Comparison of ENCODE assay signal across 1 cellular context in the genomic region with DNA sequence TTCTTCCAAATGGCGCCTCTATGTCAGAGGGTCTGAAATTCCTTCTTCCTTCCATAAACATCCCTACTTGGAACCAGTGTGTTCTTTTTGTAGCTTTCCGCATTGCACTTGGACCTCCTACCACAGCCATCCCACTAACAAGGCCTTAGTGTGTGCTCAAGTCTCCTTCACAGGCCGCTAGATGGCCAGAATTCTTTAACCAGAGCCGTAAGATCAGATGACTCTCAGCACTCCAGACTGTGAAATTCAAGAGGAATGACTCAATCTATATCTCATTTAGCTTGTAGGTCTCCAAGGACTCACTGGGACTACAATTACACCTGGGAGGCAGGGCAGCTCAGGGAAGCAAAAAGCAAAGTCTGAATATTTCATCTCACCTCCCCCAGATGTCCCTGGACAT.
TF ChIP-seq lines count a peak whose summit lies in the region.

No MANE protein-coding gene starts in this region.

TF ChIP-seq in HepG2, 621 proteins besides CTCF, POLR2A, EP300 and RAD21:
- no peak for TF ChIP-seq SP1 (IDR thresholded peaks at IDR 0.05)
- TF ChIP-seq SP1 (CRISPR knock-in tag; IDR thresholded peaks at IDR 0.05), result no peak
- TF ChIP-seq KDM2A (CRISPR knock-in tag; IDR thresholded peaks at IDR 0.05; ENCODE audit: borderline replicate concordance, low read depth), result no peak
- TF ChIP-seq SNRNP70 (IDR thresholded peaks at IDR 0.05; ENCODE audit: low read depth, low read length), result no peak
- no peak for TF ChIP-seq IRF2 (CRISPR knock-in tag; IDR thresholded peaks at IDR 0.05)
- TF ChIP-seq, protein P1, sequence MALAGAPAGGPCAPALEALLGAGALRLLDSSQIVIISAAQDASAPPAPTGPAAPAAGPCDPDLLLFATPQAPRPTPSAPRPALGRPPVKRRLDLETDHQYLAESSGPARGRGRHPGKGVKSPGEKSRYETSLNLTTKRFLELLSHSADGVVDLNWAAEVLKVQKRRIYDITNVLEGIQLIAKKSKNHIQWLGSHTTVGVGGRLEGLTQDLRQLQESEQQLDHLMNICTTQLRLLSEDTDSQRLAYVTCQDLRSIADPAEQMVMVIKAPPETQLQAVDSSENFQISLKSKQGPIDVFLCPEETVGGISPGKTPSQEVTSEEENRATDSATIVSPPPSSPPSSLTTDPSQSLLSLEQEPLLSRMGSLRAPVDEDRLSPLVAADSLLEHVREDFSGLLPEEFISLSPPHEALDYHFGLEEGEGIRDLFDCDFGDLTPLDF (CRISPR knock-in tag; IDR thresholded peaks at IDR 0.05), result no peak
- no peak for TF ChIP-seq ERF (CRISPR knock-in tag; IDR thresholded peaks at IDR 0.05)
- no peak for TF ChIP-seq FLYWCH1 (CRISPR knock-in tag; IDR thresholded peaks at IDR 0.05)
- TF ChIP-seq, protein P2, sequence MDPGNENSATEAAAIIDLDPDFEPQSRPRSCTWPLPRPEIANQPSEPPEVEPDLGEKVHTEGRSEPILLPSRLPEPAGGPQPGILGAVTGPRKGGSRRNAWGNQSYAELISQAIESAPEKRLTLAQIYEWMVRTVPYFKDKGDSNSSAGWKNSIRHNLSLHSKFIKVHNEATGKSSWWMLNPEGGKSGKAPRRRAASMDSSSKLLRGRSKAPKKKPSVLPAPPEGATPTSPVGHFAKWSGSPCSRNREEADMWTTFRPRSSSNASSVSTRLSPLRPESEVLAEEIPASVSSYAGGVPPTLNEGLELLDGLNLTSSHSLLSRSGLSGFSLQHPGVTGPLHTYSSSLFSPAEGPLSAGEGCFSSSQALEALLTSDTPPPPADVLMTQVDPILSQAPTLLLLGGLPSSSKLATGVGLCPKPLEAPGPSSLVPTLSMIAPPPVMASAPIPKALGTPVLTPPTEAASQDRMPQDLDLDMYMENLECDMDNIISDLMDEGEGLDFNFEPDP (CRISPR knock-in tag; conservative IDR thresholded peaks at IDR 0.05), result no peak
- no peak for TF ChIP-seq ZNF234 (CRISPR knock-in tag; conservative IDR thresholded peaks at IDR 0.05)
- no peak for TF ChIP-seq SALL2 (CRISPR knock-in tag; IDR thresholded peaks at IDR 0.05)
- TF ChIP-seq, protein P3, sequence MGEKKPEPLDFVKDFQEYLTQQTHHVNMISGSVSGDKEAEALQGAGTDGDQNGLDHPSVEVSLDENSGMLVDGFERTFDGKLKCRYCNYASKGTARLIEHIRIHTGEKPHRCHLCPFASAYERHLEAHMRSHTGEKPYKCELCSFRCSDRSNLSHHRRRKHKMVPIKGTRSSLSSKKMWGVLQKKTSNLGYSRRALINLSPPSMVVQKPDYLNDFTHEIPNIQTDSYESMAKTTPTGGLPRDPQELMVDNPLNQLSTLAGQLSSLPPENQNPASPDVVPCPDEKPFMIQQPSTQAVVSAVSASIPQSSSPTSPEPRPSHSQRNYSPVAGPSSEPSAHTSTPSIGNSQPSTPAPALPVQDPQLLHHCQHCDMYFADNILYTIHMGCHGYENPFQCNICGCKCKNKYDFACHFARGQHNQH (CRISPR knock-in tag; IDR thresholded peaks at IDR 0.05), result no peak
- TF ChIP-seq, protein P4, sequence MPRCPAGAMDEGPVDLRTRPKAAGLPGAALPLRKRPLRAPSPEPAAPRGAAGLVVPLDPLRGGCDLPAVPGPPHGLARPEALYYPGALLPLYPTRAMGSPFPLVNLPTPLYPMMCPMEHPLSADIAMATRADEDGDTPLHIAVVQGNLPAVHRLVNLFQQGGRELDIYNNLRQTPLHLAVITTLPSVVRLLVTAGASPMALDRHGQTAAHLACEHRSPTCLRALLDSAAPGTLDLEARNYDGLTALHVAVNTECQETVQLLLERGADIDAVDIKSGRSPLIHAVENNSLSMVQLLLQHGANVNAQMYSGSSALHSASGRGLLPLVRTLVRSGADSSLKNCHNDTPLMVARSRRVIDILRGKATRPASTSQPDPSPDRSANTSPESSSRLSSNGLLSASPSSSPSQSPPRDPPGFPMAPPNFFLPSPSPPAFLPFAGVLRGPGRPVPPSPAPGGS (CRISPR knock-in tag; IDR thresholded peaks at IDR 0.05), result no peak
- no peak for TF ChIP-seq JARID2 (CRISPR knock-in tag; IDR thresholded peaks at IDR 0.05; ENCODE audit: insufficient replicate concordance)
- no peak for TF ChIP-seq ZC3H13 (CRISPR knock-in tag; IDR thresholded peaks at IDR 0.05)
- no peak for TF ChIP-seq ZNF468 (CRISPR knock-in tag; IDR thresholded peaks at IDR 0.05)
- no peak for TF ChIP-seq SUZ12 (IDR thresholded peaks at IDR 0.05; ENCODE audit: low read depth, low read length)
- TF ChIP-seq, protein P5, sequence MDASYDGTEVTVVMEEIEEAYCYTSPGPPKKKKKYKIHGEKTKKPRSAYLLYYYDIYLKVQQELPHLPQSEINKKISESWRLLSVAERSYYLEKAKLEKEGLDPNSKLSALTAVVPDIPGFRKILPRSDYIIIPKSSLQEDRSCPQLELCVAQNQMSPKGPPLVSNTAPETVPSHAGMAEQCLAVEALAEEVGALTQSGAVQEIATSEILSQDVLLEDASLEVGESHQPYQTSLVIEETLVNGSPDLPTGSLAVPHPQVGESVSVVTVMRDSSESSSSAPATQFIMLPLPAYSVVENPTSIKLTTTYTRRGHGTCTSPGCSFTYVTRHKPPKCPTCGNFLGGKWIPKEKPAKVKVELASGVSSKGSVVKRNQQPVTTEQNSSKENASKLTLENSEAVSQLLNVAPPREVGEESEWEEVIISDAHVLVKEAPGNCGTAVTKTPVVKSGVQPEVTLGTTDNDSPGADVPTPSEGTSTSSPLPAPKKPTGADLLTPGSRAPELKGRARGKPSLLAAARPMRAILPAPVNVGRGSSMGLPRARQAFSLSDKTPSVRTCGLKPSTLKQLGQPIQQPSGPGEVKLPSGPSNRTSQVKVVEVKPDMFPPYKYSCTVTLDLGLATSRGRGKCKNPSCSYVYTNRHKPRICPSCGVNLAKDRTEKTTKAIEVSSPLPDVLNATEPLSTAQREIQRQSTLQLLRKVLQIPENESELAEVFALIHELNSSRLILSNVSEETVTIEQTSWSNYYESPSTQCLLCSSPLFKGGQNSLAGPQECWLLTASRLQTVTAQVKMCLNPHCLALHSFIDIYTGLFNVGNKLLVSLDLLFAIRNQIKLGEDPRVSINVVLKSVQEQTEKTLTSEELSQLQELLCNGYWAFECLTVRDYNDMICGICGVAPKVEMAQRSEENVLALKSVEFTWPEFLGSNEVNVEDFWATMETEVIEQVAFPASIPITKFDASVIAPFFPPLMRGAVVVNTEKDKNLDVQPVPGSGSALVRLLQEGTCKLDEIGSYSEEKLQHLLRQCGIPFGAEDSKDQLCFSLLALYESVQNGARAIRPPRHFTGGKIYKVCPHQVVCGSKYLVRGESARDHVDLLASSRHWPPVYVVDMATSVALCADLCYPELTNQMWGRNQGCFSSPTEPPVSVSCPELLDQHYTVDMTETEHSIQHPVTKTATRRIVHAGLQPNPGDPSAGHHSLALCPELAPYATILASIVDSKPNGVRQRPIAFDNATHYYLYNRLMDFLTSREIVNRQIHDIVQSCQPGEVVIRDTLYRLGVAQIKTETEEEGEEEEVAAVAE (CRISPR knock-in tag; IDR thresholded peaks at IDR 0.05; ENCODE audit: borderline replicate concordance), result no peak
- TF ChIP-seq ZNF143 (CRISPR knock-in tag; IDR thresholded peaks at IDR 0.05), result no peak
- TF ChIP-seq, protein P6, sequence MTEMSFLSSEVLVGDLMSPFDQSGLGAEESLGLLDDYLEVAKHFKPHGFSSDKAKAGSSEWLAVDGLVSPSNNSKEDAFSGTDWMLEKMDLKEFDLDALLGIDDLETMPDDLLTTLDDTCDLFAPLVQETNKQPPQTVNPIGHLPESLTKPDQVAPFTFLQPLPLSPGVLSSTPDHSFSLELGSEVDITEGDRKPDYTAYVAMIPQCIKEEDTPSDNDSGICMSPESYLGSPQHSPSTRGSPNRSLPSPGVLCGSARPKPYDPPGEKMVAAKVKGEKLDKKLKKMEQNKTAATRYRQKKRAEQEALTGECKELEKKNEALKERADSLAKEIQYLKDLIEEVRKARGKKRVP (CRISPR knock-in tag; IDR thresholded peaks at IDR 0.05), result no peak
- TF ChIP-seq BRCA1 (CRISPR knock-in tag; IDR thresholded peaks at IDR 0.05), result no peak
